Comparison of ENCODE assay signal across 8 cellular contexts in genomic region chrX:1466971-1467561, GRCh38. TPM values are rescaled to one million over a fixed set of nuclear protein-coding genes. Genes with fewer than 3 reads are reported as not detected.
A peak's percentile ranks its signal among the peaks of the same experiment; 100 is the strongest.
DNase-seq lines count a peak whose midpoint lies in the region; ATAC-seq, FAIRE-seq and TF ChIP-seq lines count a peak whose summit lies in the region.

No MANE protein-coding gene starts in this region.

- H3K4me3 ChIP-seq in small intestine (ENCODE audit: low read depth in 1 of 2, low read length in 2 of 2) = peak overlapping the region in 1 of 2 donors; percentile 14

- 18 to 33% (median 23%) methylated on average over 20 of the region's 20 CpGs for WGBS in small intestine, 3 donors

- peaks cover 0 to 1% (median 0%) of the 10 kb centered on the region in 3 donors for H3K27me3 Mint-ChIP-seq in CD14-positive monocyte (ENCODE audit: low read depth in 3 of 3)
- no peaks in the 10 kb centered on the region for H3K27me3 Mint-ChIP-seq in activated T-helper 17 cell treated with anti-CD3 and anti-CD28 coated beads, Interleukin-2, amount 50 U/mL, for 72 hours

- no peak for FAIRE-seq in small intestine (lab: Jason Lieb, UNC)

- peaks cover 0 to 5% (median 0%) of the 10 kb centered on the region in 7 donors for H3K9me3 Mint-ChIP-seq in CD14-positive monocyte
- peaks cover 4% of the 10 kb centered on the region for H3K9me3 Mint-ChIP-seq in activated T-helper 17 cell treated with anti-CD3 and anti-CD28 coated beads, Interleukin-2, amount 50 U/mL, for 72 hours

- H3K27me3 ChIP-seq in small intestine (ENCODE audit: control insufficient read depth in 2 of 2, insufficient read depth in 2 of 2, low read length in 2 of 2) = peaks cover 0 to 2% of the 10 kb centered on the region in 2 donors

- H3K4me1 ChIP-seq in small intestine (ENCODE audit: control insufficient read depth in 2 of 2, insufficient read depth in 1 of 2, low read depth in 1 of 2, low read length in 1 of 2) = peaks cover 2% of the 10 kb centered on the region in 2 donors

- H3K4me1 Mint-ChIP-seq in CD14-positive monocyte = peaks cover 58% of the 10 kb centered on the region
- peaks cover 51% of the 10 kb centered on the region for H3K4me1 Mint-ChIP-seq in activated T-helper 17 cell treated with anti-CD3 and anti-CD28 coated beads, Interleukin-2, amount 50 U/mL, for 72 hours

- peak overlapping the region in 1 of 2 donors; percentile 88 for H3K27ac ChIP-seq in small intestine (ENCODE audit: low read depth in 1 of 2, low read length in 1 of 2)

- peak overlapping the region; percentile 85 to 89 for H3K4me3 Mint-ChIP-seq in CD14-positive monocyte
- peak overlapping the region; percentile 78 for H3K4me3 Mint-ChIP-seq in activated T-helper 17 cell treated with anti-CD3 and anti-CD28 coated beads, Interleukin-2, amount 50 U/mL, for 72 hours

- H3K27ac Mint-ChIP-seq in CD14-positive monocyte = peak overlapping the region; percentile 83 to 97 (median 91)
- peak overlapping the region; percentile 93 for H3K27ac Mint-ChIP-seq in activated T-helper 17 cell treated with anti-CD3 and anti-CD28 coated beads, Interleukin-2, amount 50 U/mL, for 72 hours

- peaks cover 40 to 56% of the 10 kb centered on the region in 2 donors for H3K36me3 Mint-ChIP-seq in CD14-positive monocyte
- H3K36me3 Mint-ChIP-seq in activated T-helper 17 cell treated with anti-CD3 and anti-CD28 coated beads, Interleukin-2, amount 50 U/mL, for 72 hours (ENCODE audit: low read depth) = peaks cover 89% of the 10 kb centered on the region

- H3K36me3 ChIP-seq in small intestine (ENCODE audit: control insufficient read depth in 2 of 2, insufficient read depth in 2 of 2, low read length in 2 of 2) = no peaks in the 10 kb centered on the region

- intact Hi-C loops in CD14-positive monocyte (cut with micrococcal nuclease) = loop anchor here (5.0 kb wide), 2 partner anchors 35 to 70 kb away; partner anchors contain the start of gene P2RY8 (in 2 of the 2)

- no peak for TF ChIP-seq CTCF in CD14-positive monocyte (IDR thresholded peaks at IDR 0.05)

- DNase-seq in CD14-positive monocyte (ENCODE audit: low spot score) (peak; percentile 60), small intestine (peak; percentile 49), COR-L47 (lab: John Stamatoyannopoulos, UW) (no peak), A172 (ENCODE audit: low spot score) (no peak), Kasumi-1 (lab: John Stamatoyannopoulos, UW) (no peak)

- no peaks in the 10 kb centered on the region for H3K9me3 ChIP-seq in small intestine (ENCODE audit: control insufficient read depth, low read depth)

- peak; percentile 56 for ATAC-seq in GM19452 (IDR thresholded peaks at IDR 0.05; ENCODE audit: unreplicated experiment)
- peak; percentile 44 for ATAC-seq in HG03565 (IDR thresholded peaks at IDR 0.05; ENCODE audit: unreplicated experiment)
- ATAC-seq in activated T-helper 17 cell treated with anti-CD3 and anti-CD28 coated beads, Interleukin-2, amount 50 U/mL, for 72 hours (replicated peaks) = no peak

RNA-seq across cellular contexts. Expression of gene ASMTL, which starts 14.4 kb away (rescaled TPM):
- 10 to 100 TPM; 31.0 to 31.5 TPM for polyA plus RNA-seq in CD14-positive monocyte
- total RNA-seq in activated T-helper 17 cell treated with anti-CD3 and anti-CD28 coated beads, Interleukin-2, amount 50 U/mL, for 72 hours = 10 to 100 TPM; 50.6 to 65.5 TPM
- 10 to 100 TPM; 10.1 to 22.1 (median 12.4) TPM for polyA plus RNA-seq in small intestine
- total RNA-seq in A172 (2014; rRNA removed; shearing (Covaris generic)) = 3.3 and 4.2 TPM in 2 replicates

Comparison
In these comparisons a context has a peak if more than half of its experiments do, and no peak if none do; other contexts are left out.
1. DNase-seq: peak in CD14-positive monocyte (single experiment) and small intestine (single experiment); none in COR-L47 (single experiment), A172 (single experiment) and Kasumi-1 (0 of 2).